9 cellular contexts compared by ENCODE assay signal in the genomic region with DNA sequence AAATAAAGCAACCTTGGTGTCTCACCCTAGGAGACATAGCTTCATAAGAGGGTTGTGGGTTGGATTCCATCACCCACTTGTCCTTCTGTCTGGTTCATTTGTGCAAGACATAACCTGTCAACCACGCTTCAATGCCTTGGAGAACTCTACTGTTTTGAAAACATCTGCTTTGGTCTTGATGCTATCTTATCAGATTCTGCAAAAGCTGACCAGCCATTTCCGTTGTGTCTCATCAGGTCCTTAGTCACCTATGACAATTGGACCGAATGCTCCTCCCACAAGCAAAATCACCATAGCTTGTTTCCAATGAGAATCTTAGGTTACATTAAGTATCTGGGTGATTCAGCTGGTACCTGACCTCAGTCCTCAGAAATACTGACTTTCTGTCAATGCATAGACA. TPM values are rescaled to one million over a fixed set of nuclear protein-coding genes. Genes with fewer than 3 reads are reported as not detected.
A peak's percentile ranks its signal among the peaks of the same experiment; 100 is the strongest.
DNase-seq lines count a peak whose midpoint lies in the region; ATAC-seq and TF ChIP-seq lines count a peak whose summit lies in the region.
"Had no signal": no experiment of that assay in that cellular context is flagged by ENCODE, and none has a peak within 500 bp of the region (broad histone marks: within the 10 kb centered on the region; RNA-seq: fewer than 3 reads in every experiment).

No MANE protein-coding gene starts in this region.

- TF ChIP-seq CTCF in CD14-positive monocyte (IDR thresholded peaks at IDR 0.05): no peak

- peaks cover 2% of the 10 kb centered on the region for H3K9me3 Mint-ChIP-seq in activated T-cell treated with anti-CD3 and anti-CD28 coated beads, Interleukin-2, amount 50 U/mL, for 24 hours
- H3K9me3 Mint-ChIP-seq in CD14-positive monocyte: peaks cover 0 to 2% (median 0%) of the 10 kb centered on the region in 7 donors

- peaks cover 61% of the 10 kb centered on the region for H3K36me3 Mint-ChIP-seq in activated T-cell treated with anti-CD3 and anti-CD28 coated beads, Interleukin-2, amount 50 U/mL, for 24 hours (ENCODE audit: low read depth)
- no peaks in the 10 kb centered on the region for H3K36me3 Mint-ChIP-seq in CD14-positive monocyte

- H3K27ac Mint-ChIP-seq in activated T-cell treated with anti-CD3 and anti-CD28 coated beads, Interleukin-2, amount 50 U/mL, for 24 hours: peak overlapping the region; percentile 98
- peak overlapping the region in 1 of 7 donors; percentile 16 for H3K27ac Mint-ChIP-seq in CD14-positive monocyte

- H3K27me3 Mint-ChIP-seq in activated T-cell treated with anti-CD3 and anti-CD28 coated beads, Interleukin-2, amount 50 U/mL, for 24 hours: no peaks in the 10 kb centered on the region
- H3K27me3 Mint-ChIP-seq in CD14-positive monocyte (ENCODE audit: low read depth in 3 of 3): no peaks in the 10 kb centered on the region

- H3K4me1 Mint-ChIP-seq in activated T-cell treated with anti-CD3 and anti-CD28 coated beads, Interleukin-2, amount 50 U/mL, for 24 hours (ENCODE audit: low read depth): peaks cover 85% of the 10 kb centered on the region
- peaks cover 10% of the 10 kb centered on the region for H3K4me1 Mint-ChIP-seq in CD14-positive monocyte

- H3K4me3 Mint-ChIP-seq in activated T-cell treated with anti-CD3 and anti-CD28 coated beads, Interleukin-2, amount 50 U/mL, for 24 hours: peak overlapping the region; percentile 47
- no peak overlapping the region for H3K4me3 Mint-ChIP-seq in CD14-positive monocyte

- DNase-seq in activated T-cell treated with anti-CD3 and anti-CD28 coated beads, Interleukin-2, amount 50 U/mL, for 24 hours: no peak
- peak; percentile 42 to 64 for DNase-seq in stimulated activated CD4-positive, alpha-beta T cell treated with anti-CD3 and anti-CD28 coated beads, Interleukin-2, amount 100 ng/mL, for 24 hours
- DNase-seq in NCI-H748 treated with DMSO at 0.1 percent for 48 hours (lab: John Stamatoyannopoulos, UW): no peak
- no peak for DNase-seq in Right ventricle myocardium inferior (ENCODE audit: missing footprints)
- no peak for DNase-seq in hepatic stellate cell (ENCODE audit: low spot score)
- no peak for DNase-seq in CD14-positive monocyte (ENCODE audit: low spot score)
- DNase-seq: lower lobe of right lung had no signal

- peak; percentile 58 for ATAC-seq in GM18909 (IDR thresholded peaks at IDR 0.05; ENCODE audit: poor library complexity, unreplicated experiment)
- peak; percentile 62 for ATAC-seq in HG03354 (IDR thresholded peaks at IDR 0.05; ENCODE audit: poor library complexity, severe bottlenecking, unreplicated experiment)
- ATAC-seq in Right ventricle myocardium inferior: no peak

- intact Hi-C loops in Right ventricle myocardium inferior (cut with DNase I): no loop called here
- intact Hi-C loops in CD14-positive monocyte (cut with micrococcal nuclease): no loop called here

RNA-seq across cellular contexts. Expression of a gene that starts 35.4 kb away (rescaled TPM):
- total RNA-seq in Right ventricle myocardium inferior: 0.76 TPM
- under 1 TPM; 0.31 to 0.52 TPM for polyA plus RNA-seq in CD14-positive monocyte

Comparison
In these comparisons a context has a peak if more than half of its experiments do, and no peak if none do; other contexts are left out.
1. DNase-seq: peak in stimulated activated CD4-positive, alpha-beta T cell treated with anti-CD3 and anti-CD28 coated beads, Interleukin-2, amount 100 ng/mL, for 24 hours (2 of 2); none in activated T-cell treated with anti-CD3 and anti-CD28 coated beads, Interleukin-2, amount 50 U/mL, for 24 hours (single experiment), NCI-H748 treated with DMSO at 0.1 percent for 48 hours (single experiment), Right ventricle myocardium inferior (single experiment), hepatic stellate cell (single experiment) and CD14-positive monocyte (single experiment).